21 cellular contexts compared by ENCODE assay signal in the genomic region with DNA sequence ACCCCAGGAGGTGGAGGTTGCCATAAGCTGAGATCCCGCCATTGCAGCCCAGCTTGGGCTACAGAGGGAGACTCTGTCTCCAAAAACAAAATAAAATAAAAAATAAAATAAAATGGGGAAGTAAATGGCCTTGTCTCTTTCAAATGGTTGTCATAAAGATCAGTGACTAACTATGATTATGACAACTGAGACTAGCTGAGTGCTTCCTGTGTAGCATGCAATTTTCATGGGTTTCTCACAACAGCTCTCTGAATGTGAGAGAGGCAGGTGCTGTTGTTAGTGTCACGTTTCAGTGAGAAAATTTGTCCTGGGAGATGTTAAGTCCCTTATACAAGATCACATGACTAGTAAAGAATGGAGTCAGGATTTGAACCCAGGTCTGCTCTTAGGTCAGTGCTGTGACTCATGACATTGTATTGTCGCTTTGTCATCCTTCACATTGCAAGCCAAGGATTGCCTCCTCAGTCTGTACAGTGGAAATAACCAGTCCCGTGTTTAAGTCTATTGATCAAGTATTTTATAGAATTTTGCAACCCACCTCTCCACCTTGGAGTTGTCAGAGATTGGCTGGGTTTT.
DNase-seq lines count a peak whose midpoint lies in the region; ATAC-seq, FAIRE-seq and TF ChIP-seq lines count a peak whose summit lies in the region.
"Had no signal": no experiment of that assay in that cellular context is flagged by ENCODE, and none has a peak within 500 bp of the region (broad histone marks: within the 10 kb centered on the region; RNA-seq: fewer than 3 reads in every experiment).

No MANE protein-coding gene starts in this region.

- TF ChIP-seq CTCF in GM12865 (IDR thresholded peaks at IDR 0.05; ENCODE audit: insufficient read depth, low read depth, low read length, missing control alignments) (no peak), bronchial epithelial cell (IDR thresholded peaks at IDR 0.05; ENCODE audit: insufficient read depth, low read length, severe bottlenecking) (no peak)

- H3K4me1 Mint-ChIP-seq in T-cell, result no peaks in the 10 kb centered on the region
- no peaks in the 10 kb centered on the region for H3K4me1 Mint-ChIP-seq in activated T-helper 17 cell treated with anti-CD3 and anti-CD28 coated beads, Interleukin-2, amount 50 U/mL, for 72 hours
- H3K4me1 Mint-ChIP-seq: CD4-positive, alpha-beta memory T cell; naive thymus-derived CD4-positive, alpha-beta T cell had no signal

- POLR2A ChIA-PET in T-cell (lab: Charles Lee), result no interaction called here

- no peak overlapping the region for H3K27ac Mint-ChIP-seq in T-cell
- no peak overlapping the region for H3K27ac Mint-ChIP-seq in activated T-helper 17 cell treated with anti-CD3 and anti-CD28 coated beads, Interleukin-2, amount 50 U/mL, for 72 hours
- H3K27ac Mint-ChIP-seq: activated CD4-positive, alpha-beta memory T cell treated with anti-CD3 and anti-CD28 coated beads for 36 hours; activated naive CD8-positive, alpha-beta T cell; brain; CD4-positive, alpha-beta memory T cell; naive thymus-derived CD4-positive, alpha-beta T cell had no signal

- H3K9me3 Mint-ChIP-seq in T-cell, result no peaks in the 10 kb centered on the region
- H3K9me3 Mint-ChIP-seq in activated T-helper 17 cell treated with anti-CD3 and anti-CD28 coated beads, Interleukin-2, amount 50 U/mL, for 72 hours, result no peaks in the 10 kb centered on the region
- H3K9me3 Mint-ChIP-seq: activated CD4-positive, alpha-beta memory T cell treated with anti-CD3 and anti-CD28 coated beads for 36 hours; CD4-positive, alpha-beta memory T cell; naive thymus-derived CD4-positive, alpha-beta T cell had no signal

- DNase-seq in GM12865 (ENCODE audit: low read depth), result peak; percentile 39
- DNase-seq in bronchial epithelial cell (ENCODE audit: low read depth), result peak; percentile 8
- no peak for DNase-seq in SK-N-DZ (ENCODE audit: low spot score)
- no peak for DNase-seq in cardiac septum (ENCODE audit: low spot score)
- DNase-seq in T-cell, result no peak
- DNase-seq: activated CD4-positive, alpha-beta memory T cell treated with anti-CD3 and anti-CD28 coated beads for 36 hours; activated T-cell treated with anti-CD3 and anti-CD28 coated beads, Interleukin-2, amount 50 U/mL, for 48 hours; CD4-positive, alpha-beta memory T cell; cortex of kidney; DND-41; foreskin fibroblast; naive thymus-derived CD4-positive, alpha-beta T cell; NCI-H226; small intestine; stimulated activated CD4-positive, alpha-beta T cell treated with anti-CD3 and anti-CD28 coated beads, Interleukin-4, amount 100 ng/mL, for 24 hours had no signal

- intact Hi-C loops in cardiac septum (cut with DNase I), result no loop called here

- ATAC-seq in GM21367 (IDR thresholded peaks at IDR 0.05; ENCODE audit: unreplicated experiment) (peak; percentile 51), HG03103 (IDR thresholded peaks at IDR 0.05; ENCODE audit: low read depth, unreplicated experiment) (peak; percentile 74), T-cell (replicated peaks in 1 of 4) (no peak)
- no peak for ATAC-seq in activated T-helper 17 cell treated with anti-CD3 and anti-CD28 coated beads, Interleukin-2, amount 50 U/mL, for 72 hours (replicated peaks)
- ATAC-seq: naive thymus-derived CD4-positive, alpha-beta T cell had no signal

- peaks cover 0 to 2% of the 10 kb centered on the region in 2 donors for H3K27me3 Mint-ChIP-seq in T-cell
- peaks cover 10% of the 10 kb centered on the region for H3K27me3 Mint-ChIP-seq in activated T-helper 17 cell treated with anti-CD3 and anti-CD28 coated beads, Interleukin-2, amount 50 U/mL, for 72 hours
- H3K27me3 Mint-ChIP-seq: activated CD4-positive, alpha-beta memory T cell treated with anti-CD3 and anti-CD28 coated beads for 36 hours; brain; naive thymus-derived CD4-positive, alpha-beta T cell had no signal

- no peak overlapping the region for H3K4me3 Mint-ChIP-seq in T-cell
- H3K4me3 Mint-ChIP-seq in activated T-helper 17 cell treated with anti-CD3 and anti-CD28 coated beads, Interleukin-2, amount 50 U/mL, for 72 hours, result no peak overlapping the region
- H3K4me3 Mint-ChIP-seq: activated CD4-positive, alpha-beta memory T cell treated with anti-CD3 and anti-CD28 coated beads for 36 hours; activated naive CD8-positive, alpha-beta T cell; brain; CD4-positive, alpha-beta memory T cell; naive thymus-derived CD4-positive, alpha-beta T cell had no signal

- H3K36me3 ChIP-seq in bronchial epithelial cell (ENCODE audit: control insufficient read depth, insufficient read depth, low read length), result no peaks in the 10 kb centered on the region

- no peaks in the 10 kb centered on the region for H3K27me3 ChIP-seq in bronchial epithelial cell (ENCODE audit: control insufficient read depth, insufficient read depth, low read length)

- H3K4me3 ChIP-seq in GM12865 (ENCODE audit: low read depth, low read length) (no peak overlapping the region), bronchial epithelial cell (ENCODE audit: low read depth, low read length) (no peak overlapping the region)

- FAIRE-seq in bronchial epithelial cell (lab: Jason Lieb, UNC), result no peak
- FAIRE-seq: H1, small intestine had no signal

- H3K36me3 Mint-ChIP-seq in T-cell, result no peaks in the 10 kb centered on the region
- H3K36me3 Mint-ChIP-seq in activated T-helper 17 cell treated with anti-CD3 and anti-CD28 coated beads, Interleukin-2, amount 50 U/mL, for 72 hours (ENCODE audit: low read depth), result no peaks in the 10 kb centered on the region
- H3K36me3 Mint-ChIP-seq: activated CD4-positive, alpha-beta memory T cell treated with anti-CD3 and anti-CD28 coated beads for 36 hours; activated naive CD8-positive, alpha-beta T cell; brain; CD4-positive, alpha-beta memory T cell; naive thymus-derived CD4-positive, alpha-beta T cell had no signal

- CTCF ChIA-PET in T-cell (lab: Charles Lee), result no interaction called here

Comparison
In these comparisons a context has a peak if more than half of its experiments do, and no peak if none do; other contexts are left out.
1. DNase-seq: peak in GM12865 (single experiment) and bronchial epithelial cell (single experiment); none in SK-N-DZ (single experiment), cardiac septum (single experiment) and T-cell (0 of 34).
2. ATAC-seq: peak in GM21367 (single experiment) and HG03103 (single experiment); none in T-cell (0 of 4) and activated T-helper 17 cell treated with anti-CD3 and anti-CD28 coated beads, Interleukin-2, amount 50 U/mL, for 72 hours (single experiment).